Comparison of ENCODE assay signal across 1 cellular context in the genomic region with DNA sequence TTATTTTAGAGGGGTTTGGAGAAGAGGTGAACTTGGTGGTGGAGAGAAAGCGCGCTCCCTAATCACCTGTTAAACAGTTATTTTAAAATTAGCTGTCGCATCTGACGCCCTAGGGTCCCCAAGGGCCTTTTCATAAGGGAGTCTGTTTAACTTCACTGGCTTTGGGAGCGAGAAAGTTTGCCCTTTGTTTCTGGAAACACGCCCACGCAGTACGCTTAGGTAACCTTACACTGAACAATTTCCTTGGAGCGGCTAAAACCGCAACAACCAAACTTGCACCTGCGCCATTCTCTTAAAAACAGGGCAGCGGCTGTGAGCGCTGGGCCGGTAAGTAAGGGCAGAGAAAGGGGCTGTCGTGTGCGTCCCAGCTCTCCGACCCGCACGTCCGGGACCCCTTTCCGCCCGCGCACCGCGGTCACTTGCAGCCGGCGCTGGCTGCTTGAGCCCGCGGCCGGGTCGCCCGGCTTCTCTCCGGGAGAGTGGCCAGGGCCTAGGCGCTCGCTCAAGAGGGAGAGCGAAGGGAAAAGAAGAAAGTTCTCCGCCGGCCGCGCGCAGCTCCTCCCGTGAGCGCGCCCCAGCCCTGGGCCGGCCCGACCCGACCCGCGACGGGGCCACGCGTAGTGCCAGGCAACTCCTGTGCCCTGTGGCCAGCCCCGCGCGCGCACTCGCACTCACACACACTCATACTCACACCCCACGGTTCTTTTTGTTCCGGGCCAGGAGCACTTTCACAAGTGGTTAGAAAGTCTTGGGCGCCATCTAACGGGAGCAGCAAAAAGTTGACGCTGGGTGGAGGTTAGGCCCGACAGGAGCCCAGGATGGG.
TF ChIP-seq lines count a peak whose summit lies in the region.

No MANE protein-coding gene starts in this region.

TF ChIP-seq in SK-N-SH, 30 proteins besides CTCF, POLR2A, EP300 and RAD21 (continued from another document):
- TF ChIP-seq, protein P1, sequence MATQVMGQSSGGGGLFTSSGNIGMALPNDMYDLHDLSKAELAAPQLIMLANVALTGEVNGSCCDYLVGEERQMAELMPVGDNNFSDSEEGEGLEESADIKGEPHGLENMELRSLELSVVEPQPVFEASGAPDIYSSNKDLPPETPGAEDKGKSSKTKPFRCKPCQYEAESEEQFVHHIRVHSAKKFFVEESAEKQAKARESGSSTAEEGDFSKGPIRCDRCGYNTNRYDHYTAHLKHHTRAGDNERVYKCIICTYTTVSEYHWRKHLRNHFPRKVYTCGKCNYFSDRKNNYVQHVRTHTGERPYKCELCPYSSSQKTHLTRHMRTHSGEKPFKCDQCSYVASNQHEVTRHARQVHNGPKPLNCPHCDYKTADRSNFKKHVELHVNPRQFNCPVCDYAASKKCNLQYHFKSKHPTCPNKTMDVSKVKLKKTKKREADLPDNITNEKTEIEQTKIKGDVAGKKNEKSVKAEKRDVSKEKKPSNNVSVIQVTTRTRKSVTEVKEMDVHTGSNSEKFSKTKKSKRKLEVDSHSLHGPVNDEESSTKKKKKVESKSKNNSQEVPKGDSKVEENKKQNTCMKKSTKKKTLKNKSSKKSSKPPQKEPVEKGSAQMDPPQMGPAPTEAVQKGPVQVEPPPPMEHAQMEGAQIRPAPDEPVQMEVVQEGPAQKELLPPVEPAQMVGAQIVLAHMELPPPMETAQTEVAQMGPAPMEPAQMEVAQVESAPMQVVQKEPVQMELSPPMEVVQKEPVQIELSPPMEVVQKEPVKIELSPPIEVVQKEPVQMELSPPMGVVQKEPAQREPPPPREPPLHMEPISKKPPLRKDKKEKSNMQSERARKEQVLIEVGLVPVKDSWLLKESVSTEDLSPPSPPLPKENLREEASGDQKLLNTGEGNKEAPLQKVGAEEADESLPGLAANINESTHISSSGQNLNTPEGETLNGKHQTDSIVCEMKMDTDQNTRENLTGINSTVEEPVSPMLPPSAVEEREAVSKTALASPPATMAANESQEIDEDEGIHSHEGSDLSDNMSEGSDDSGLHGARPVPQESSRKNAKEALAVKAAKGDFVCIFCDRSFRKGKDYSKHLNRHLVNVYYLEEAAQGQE (IDR thresholded peaks at IDR 0.05; ENCODE audit: low read depth, low read length), result no peak
- no peak for TF ChIP-seq TAF1 (IDR thresholded peaks at IDR 0.05; ENCODE audit: borderline replicate concordance, low read depth, low read length)
- TF ChIP-seq, protein P2, sequence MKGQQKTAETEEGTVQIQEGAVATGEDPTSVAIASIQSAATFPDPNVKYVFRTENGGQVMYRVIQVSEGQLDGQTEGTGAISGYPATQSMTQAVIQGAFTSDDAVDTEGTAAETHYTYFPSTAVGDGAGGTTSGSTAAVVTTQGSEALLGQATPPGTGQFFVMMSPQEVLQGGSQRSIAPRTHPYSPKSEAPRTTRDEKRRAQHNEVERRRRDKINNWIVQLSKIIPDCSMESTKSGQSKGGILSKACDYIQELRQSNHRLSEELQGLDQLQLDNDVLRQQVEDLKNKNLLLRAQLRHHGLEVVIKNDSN (IDR thresholded peaks at IDR 0.05; ENCODE audit: borderline replicate concordance, low read depth), result no peak
- TF ChIP-seq, protein P3, sequence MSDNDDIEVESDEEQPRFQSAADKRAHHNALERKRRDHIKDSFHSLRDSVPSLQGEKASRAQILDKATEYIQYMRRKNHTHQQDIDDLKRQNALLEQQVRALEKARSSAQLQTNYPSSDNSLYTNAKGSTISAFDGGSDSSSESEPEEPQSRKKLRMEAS (IDR thresholded peaks at IDR 0.05; ENCODE audit: low read depth), result no peak
- no peak for TF ChIP-seq JUND (IDR thresholded peaks at IDR 0.05)
TF ChIP-seq in SK-N-SH: peak in this region for 1.
